In the genomic region with DNA sequence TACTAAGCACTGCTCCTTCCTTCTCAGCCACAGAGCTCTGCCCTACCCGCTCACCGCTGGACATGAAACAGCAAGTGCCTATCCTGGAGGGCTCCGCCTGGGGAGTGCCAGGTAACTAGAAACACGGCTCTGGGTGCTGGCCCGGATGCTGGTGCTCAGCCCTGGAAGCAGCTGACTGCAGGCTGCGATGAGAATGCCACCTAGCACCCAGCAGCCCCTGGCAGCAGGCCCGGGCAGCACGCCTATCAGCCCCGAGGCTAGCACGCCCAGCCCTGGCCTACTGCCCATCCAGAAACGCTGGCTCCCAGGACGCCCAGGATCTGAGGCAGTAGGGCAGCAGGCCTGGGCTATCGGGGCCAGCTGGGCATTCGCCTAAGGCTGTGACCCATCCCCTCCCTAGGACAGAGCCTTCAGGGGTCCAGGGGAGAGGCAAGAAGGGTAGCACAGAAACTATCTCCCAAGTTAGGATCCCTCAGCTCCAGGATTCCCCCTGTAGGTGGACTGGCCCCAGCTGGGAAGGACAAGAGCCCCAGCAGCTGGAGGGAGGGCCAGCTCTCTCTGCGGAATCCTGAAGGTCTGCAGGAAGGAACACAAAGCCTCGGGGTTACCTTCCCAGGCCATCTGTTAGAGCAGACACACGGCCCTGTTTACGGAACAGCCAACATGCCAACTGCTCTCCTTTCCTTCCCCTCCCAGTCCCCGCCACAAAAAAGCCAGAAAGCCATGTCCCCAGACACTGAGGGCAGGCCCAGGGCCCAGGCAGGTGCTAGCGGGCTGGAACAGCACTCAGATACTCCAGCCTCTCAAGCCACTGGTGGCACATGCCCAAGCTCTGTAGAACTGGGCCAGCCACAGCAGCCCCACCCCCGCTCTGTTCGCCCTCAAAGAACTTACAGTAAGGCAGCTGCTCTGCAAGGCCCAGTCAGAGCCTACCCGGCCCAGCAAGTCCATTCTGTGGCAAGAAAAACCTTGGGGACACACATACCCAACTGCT, we compare ENCODE assay signal across 8 cellular contexts. TPM values are rescaled to one million over a fixed set of nuclear protein-coding genes. Genes with fewer than 3 reads are reported as not detected.
DNase-seq lines count a peak whose midpoint lies in the region; ATAC-seq and TF ChIP-seq lines count a peak whose summit lies in the region.
"Not testable (repeated sequence)": the region's sequence is repeated elsewhere in the genome, so short reads cannot be mapped to it uniquely, and the experiment has no call there.

No MANE protein-coding gene starts in this region.

- not testable (repeated sequence) for H3K4me3 Mint-ChIP-seq in GM23338

- not testable (repeated sequence) for H3K9me3 ChIP-seq in RWPE2 (ENCODE audit: severe bottlenecking); heart left ventricle; lung (ENCODE audit: control insufficient read depth in 2 of 2, insufficient read depth in 1 of 2, low read length in 1 of 2); psoas muscle; upper lobe of right lung

- H3K36me3 ChIP-seq in GM23338 (ENCODE audit: insufficient read depth); RWPE2 (ENCODE audit: low read depth); heart left ventricle; lung (ENCODE audit: control insufficient read depth in 2 of 2, insufficient read depth in 2 of 2, low read length in 2 of 2); psoas muscle (ENCODE audit: insufficient read depth in 1 of 2, low read depth in 1 of 2); upper lobe of right lung: not testable (repeated sequence)

- not testable (repeated sequence) for H3K27ac Mint-ChIP-seq in GM23338

- not testable (repeated sequence) for TF ChIP-seq POLR2A in heart left ventricle (IDR thresholded peaks at IDR 0.05)

- H3K4me3 ChIP-seq in GM23338; RWPE2 (ENCODE audit: severe bottlenecking); heart left ventricle; lung; psoas muscle; upper lobe of right lung: not testable (repeated sequence)

- not testable (repeated sequence) for TF ChIP-seq CTCF in GM23338 (conservative IDR thresholded peaks at IDR 0.05; ENCODE audit: low read depth in 2 of 2); RWPE2 (IDR thresholded peaks at IDR 0.05; ENCODE audit: poor library complexity, severe bottlenecking); heart left ventricle (IDR thresholded peaks at IDR 0.05); lung (IDR thresholded peaks at IDR 0.05; ENCODE audit: control extremely low read depth, extremely low read depth); psoas muscle (IDR thresholded peaks at IDR 0.05); upper lobe of right lung (IDR thresholded peaks at IDR 0.05)

- H3K27me3 ChIP-seq in GM23338 (ENCODE audit: insufficient read depth); RWPE2 (ENCODE audit: insufficient read depth, poor library complexity, severe bottlenecking); heart left ventricle; lung (ENCODE audit: control insufficient read depth, insufficient read depth); psoas muscle (ENCODE audit: insufficient read depth in 3 of 3, low read length in 2 of 3); upper lobe of right lung: not testable (repeated sequence)

- not testable (repeated sequence) for H3K27me3 Mint-ChIP-seq in GM23338 (ENCODE audit: insufficient read depth, low read depth, poor library complexity)

- H4K20me1 ChIP-seq in GM23338 (replicated peaks; ENCODE audit: insufficient read depth) = not testable (repeated sequence)

- no CpG with 5 or more reads among the region's 23 CpGs for WGBS in heart left ventricle, 4 donors
- no CpG with 5 or more reads among the region's 23 CpGs for WGBS in lung, 2 donors
- WGBS in psoas muscle, 3 donors = no CpG with 5 or more reads among the region's 23 CpGs

- intact Hi-C loops in heart left ventricle (cut with DNase I); left colon (cut with DNase I, micrococcal nuclease); psoas muscle (cut with DNase I); upper lobe of right lung (cut with DNase I): not testable (repeated sequence)

- not testable (repeated sequence) for H2AFZ ChIP-seq in GM23338

- peak; percentile 37 for ATAC-seq in GM23338
- ATAC-seq in RWPE2 (ENCODE audit: low read depth) = peak; percentile 80
- ATAC-seq in esophagus mucosa = peak; percentile 83
- peak; percentile 82 to 87 (median 84) for ATAC-seq in heart left ventricle
- peak; percentile 72 for ATAC-seq in left colon
- peak; percentile 51 for ATAC-seq in lung (ENCODE audit: insufficient read depth, low FRiP score)
- peak; percentile 83 to 88 (median 87) for ATAC-seq in psoas muscle
- peak; percentile 75 for ATAC-seq in upper lobe of right lung

- not testable (repeated sequence) for H3F3A ChIP-seq in GM23338 (replicated peaks; ENCODE audit: low read depth)

- not testable (repeated sequence) for H3K9me3 Mint-ChIP-seq in GM23338

- not testable (repeated sequence) for H3K4me2 ChIP-seq in GM23338

- not testable (repeated sequence) for H3K27ac ChIP-seq in GM23338 (ENCODE audit: low read depth); RWPE2 (ENCODE audit: poor library complexity, severe bottlenecking); heart left ventricle; lung (ENCODE audit: low read depth in 1 of 2, low read length in 1 of 2); psoas muscle; upper lobe of right lung

- not testable (repeated sequence) for DNase-seq in GM23338 (ENCODE audit: low spot score); RWPE2 (ENCODE audit: low spot score); heart left ventricle; left colon; lung (ENCODE audit: low spot score); psoas muscle; upper lobe of right lung

- H3K79me2 ChIP-seq in GM23338 (replicated peaks; ENCODE audit: insufficient read depth) = not testable (repeated sequence)

- H3K4me1 ChIP-seq in GM23338 (ENCODE audit: insufficient read depth); RWPE2 (ENCODE audit: insufficient read depth, poor library complexity, severe bottlenecking); heart left ventricle; lung (ENCODE audit: control insufficient read depth in 2 of 2, insufficient read depth in 2 of 2, low read length in 2 of 2); psoas muscle; upper lobe of right lung: not testable (repeated sequence)

- H3K9me2 ChIP-seq in GM23338 (ENCODE audit: insufficient read depth) = not testable (repeated sequence)

- H3K36me3 Mint-ChIP-seq in GM23338 (ENCODE audit: low read depth) = not testable (repeated sequence)

- H3K4me1 Mint-ChIP-seq in GM23338 = not testable (repeated sequence)

RNA-seq across cellular contexts. Expression of a gene that starts 26.9 kb away (rescaled TPM):
- total RNA-seq in GM23338 (2014; rRNA removed; shearing (Covaris generic)) = 1.1 and 2.8 TPM in 2 replicates
- polyA plus RNA-seq in GM23338 (2016; fragmentation: Nextera tagmentation; extraction: Ambion mirVana) (2.5 and 6.1 TPM in 2 replicates), heart left ventricle (under 1 TPM; 0.35 to 0.76 TPM), lung (1 to 10 TPM; 1.7 to 2.3 TPM), psoas muscle (under 1 TPM; 0.01 to 0.07 (median 0.06) TPM)
- total RNA-seq in esophagus mucosa (4.2 TPM), heart left ventricle (1 to 10 TPM in 1 of 9 donors, under 1 TPM in 7, not detected in 1; 0.14 to 1.7 (median 0.47) TPM), left colon (1 to 10 TPM; 3.3 to 4.0 TPM), lung (1 to 10 TPM in 1 of 2 donors, under 1 TPM in 1; 0.31 to 4.7 TPM), psoas muscle (under 1 TPM in 1 of 4 donors, not detected in 3; 0.34 TPM), upper lobe of right lung (4.0 TPM)

RNA-seq across cellular contexts. Expression of a gene that starts 57.2 kb away (rescaled TPM):
- total RNA-seq in GM23338 (2014; rRNA removed; shearing (Covaris generic)) = 1.1 and 1.6 TPM in 2 replicates
- polyA plus RNA-seq in GM23338 (2016; fragmentation: Nextera tagmentation; extraction: Ambion mirVana) (0.03 TPM in 1 of 2 replicates, not detected in the other), heart left ventricle (not detected), lung (under 1 TPM; 0.05 to 0.10 TPM), psoas muscle (under 1 TPM; 0.01 to 0.04 (median 0.04) TPM)
- total RNA-seq in esophagus mucosa (0.04 TPM), heart left ventricle (under 1 TPM in 4 of 9 donors, not detected in 5; 0.08 to 0.37 (median 0.19) TPM), left colon (under 1 TPM in 1 of 2 donors, not detected in 1; 0.28 TPM), lung (under 1 TPM in 1 of 2 donors, not detected in 1; 0.40 TPM), psoas muscle (not detected), upper lobe of right lung (0.41 TPM)

Comparison
In these comparisons a context has a peak if more than half of its experiments do, and no peak if none do; other contexts are left out.
1. ATAC-seq: peak in every context shown above with its lines; median percentile 87 in psoas muscle; 84 in heart left ventricle; 83 in esophagus mucosa; 80 in RWPE2; 75 in upper lobe of right lung; 72 in left colon; 51 in lung; 37 in GM23338.